1 cellular context compared by ENCODE assay signal in genomic region chrX:16832301-16832700, GRCh38.
TF ChIP-seq lines count a peak whose summit lies in the region.

No MANE protein-coding gene starts in this region.

TF ChIP-seq in HEK293, 187 proteins besides CTCF, POLR2A, EP300 and RAD21 (continued from another document):
- TF ChIP-seq PRDM10 (tag by site-specific recombination; IDR thresholded peaks at IDR 0.05) = peak; percentile 90
